Comparison of ENCODE assay signal across 13 cellular contexts in the genomic region with DNA sequence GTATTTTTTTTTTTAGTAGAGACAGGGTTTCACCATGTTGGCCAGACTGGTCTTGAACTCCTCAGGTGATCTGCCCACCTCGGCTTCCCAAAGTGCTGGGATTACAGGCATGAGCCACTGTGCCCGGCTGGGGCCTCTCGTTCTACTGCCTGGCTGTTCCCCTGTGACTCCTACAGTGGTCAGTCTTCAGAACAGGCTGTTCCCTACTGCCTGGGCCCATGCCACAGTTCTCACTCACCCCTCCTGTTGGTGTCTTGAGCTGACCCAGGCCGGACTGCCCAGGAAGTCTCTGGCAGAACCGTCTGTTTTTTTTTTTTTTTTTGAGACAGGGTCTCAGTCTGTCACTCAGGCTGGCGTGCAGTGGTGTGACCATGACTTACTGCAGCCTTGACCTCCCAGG. TPM values are rescaled to one million over a fixed set of nuclear protein-coding genes. Genes with fewer than 3 reads are reported as not detected.
"Had no signal": no experiment of that assay in that cellular context is flagged by ENCODE, and none has a peak within 500 bp of the region (broad histone marks: within the 10 kb centered on the region; RNA-seq: fewer than 3 reads in every experiment).

No MANE protein-coding gene starts in this region.

- H3K9me3 ChIP-seq: ascending aorta, esophagus squamous epithelium, heart right ventricle, tibial nerve had no signal

- H3K27ac ChIP-seq: ascending aorta, foreskin keratinocyte had no signal

- DNase-seq: activated CD4-positive, alpha-beta T cell treated with anti-CD3 and anti-CD28 coated beads for 1 hour; activated CD4-positive, alpha-beta T cell treated with anti-CD3 and anti-CD28 coated beads, Interleukin-2, amount 50 U/mL, for 48 hours; activated gamma-delta T cell treated with Interleukin-2 at 50 U/mL for 16 hours; activated T-cell treated with anti-CD3 and anti-CD28 coated beads, Interleukin-2, amount 50 U/mL, for 48 hours; esophagus squamous epithelium; foreskin keratinocyte; heart right ventricle; occipital lobe; T-helper 9 cell had no signal

- H3K4me1 ChIP-seq: ascending aorta, foreskin keratinocyte had no signal

- H3K27me3 ChIP-seq: ascending aorta, esophagus squamous epithelium, foreskin keratinocyte, heart right ventricle, tibial nerve had no signal

- H3K36me3 ChIP-seq: ascending aorta had no signal

- ATAC-seq: foreskin keratinocyte had no signal

- H3K4me3 ChIP-seq: ascending aorta, esophagus squamous epithelium, heart right ventricle, skin epidermis, tibial nerve had no signal

RNA-seq across cellular contexts. Expression of a gene that starts 23.2 kb away (rescaled TPM):
- total RNA-seq: ascending aorta, lung microvascular endothelial cell, occipital lobe had no signal
